14 cellular contexts compared by ENCODE assay signal in the genomic region with DNA sequence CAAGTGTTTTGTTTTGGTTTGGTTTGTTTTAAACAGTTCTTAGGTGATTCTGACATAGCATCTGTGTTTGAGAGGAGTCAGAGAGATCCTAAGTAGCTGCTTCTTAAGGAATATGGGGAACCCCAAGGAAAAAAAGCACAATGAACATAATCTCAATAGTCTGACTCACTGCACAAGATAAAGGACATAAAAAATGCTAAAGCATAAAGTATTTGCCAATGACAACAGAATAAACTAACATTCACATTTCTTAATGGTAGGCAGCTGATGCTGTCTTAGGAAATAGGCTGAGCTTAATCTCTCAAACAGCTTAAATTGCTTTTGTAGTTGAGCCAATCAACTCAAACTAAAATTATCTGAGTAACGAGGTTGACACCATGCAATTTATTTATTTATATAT. TPM values are rescaled to one million over a fixed set of nuclear protein-coding genes. Genes with fewer than 3 reads are reported as not detected.
DNase-seq lines count a peak whose midpoint lies in the region; ATAC-seq and TF ChIP-seq lines count a peak whose summit lies in the region.
"Had no signal": no experiment of that assay in that cellular context is flagged by ENCODE, and none has a peak within 500 bp of the region (broad histone marks: within the 10 kb centered on the region; RNA-seq: fewer than 3 reads in every experiment).

No MANE protein-coding gene starts in this region.

- WGBS in transverse colon (ENCODE audit: low coverage in 1 of 2), 2 donors, result 62 to 67% methylated on average over 1 of the region's 1 CpG

- peak overlapping the region in 3 of 4 donors; percentile 89 to 92 (median 89) for H3K27ac ChIP-seq in transverse colon

- no peaks in the 10 kb centered on the region for H3K9me3 Mint-ChIP-seq in activated T-cell treated with anti-CD3 and anti-CD28 coated beads, Interleukin-2, amount 50 U/mL, for 4 hours

- no peak for TF ChIP-seq POLR2A in transverse colon (IDR thresholded peaks at IDR 0.05)

- TF ChIP-seq EP300 in transverse colon (IDR thresholded peaks at IDR 0.05; ENCODE audit: low read depth), result no peak

- H3K9ac ChIP-seq in adipocyte (ENCODE audit: low read length), result no peak overlapping the region

- TF ChIP-seq CTCF in fibroblast of mammary gland (conservative IDR thresholded peaks at IDR 0.05; ENCODE audit: control insufficient read depth, insufficient read depth, low read depth, low read length), result no peak
- TF ChIP-seq CTCF in transverse colon (IDR thresholded peaks at IDR 0.05), result no peak

- ATAC-seq in GM18498 (IDR thresholded peaks at IDR 0.05; ENCODE audit: unreplicated experiment), result no peak
- ATAC-seq in activated T-cell treated with anti-CD3 and anti-CD28 coated beads, Interleukin-2, amount 50 U/mL, for 4 hours, result no peak

- H3K27me3 ChIP-seq in adipocyte (replicated peaks; ENCODE audit: control insufficient read depth, insufficient read depth, low read length) (no peaks in the 10 kb centered on the region), transverse colon (no peaks in the 10 kb centered on the region)

- H3K36me3 ChIP-seq in adipocyte (ENCODE audit: control insufficient read depth, insufficient read depth, low read length, severe bottlenecking) (no peaks in the 10 kb centered on the region), transverse colon (no peaks in the 10 kb centered on the region)

- H3K4me3 Mint-ChIP-seq in activated T-cell treated with anti-CD3 and anti-CD28 coated beads, Interleukin-2, amount 50 U/mL, for 4 hours, result no peak overlapping the region

- in situ Hi-C loops in transverse colon (cut with MboI; ENCODE audit: low pct_ligation_motif_present in 1 of 4, low pct_unique_long_range_greater_than_20kb in 1 of 4, low sequenced_read_pairs in 3 of 4), result no loop called here

- no peaks in the 10 kb centered on the region for H3K27me3 Mint-ChIP-seq in activated T-cell treated with anti-CD3 and anti-CD28 coated beads, Interleukin-2, amount 50 U/mL, for 4 hours (ENCODE audit: low read depth)

- H3K4me3 ChIP-seq in adipocyte (ENCODE audit: low read length), result no peak overlapping the region
- H3K4me3 ChIP-seq in fibroblast of mammary gland (ENCODE audit: control insufficient read depth, low read depth, low read length), result no peak overlapping the region
- H3K4me3 ChIP-seq in transverse colon, result no peak overlapping the region

- DNase-seq in GM03348 (ENCODE audit: low spot score) (peak; percentile 54), adipocyte (ENCODE audit: low read depth) (peak; percentile 67), fibroblast of mammary gland (ENCODE audit: low read depth) (peak; percentile 37), transverse colon (no peak), NCI-H2196 treated with DMSO at 0.1 percent for 48 hours (lab: John Stamatoyannopoulos, UW; ENCODE audit: unreplicated experiment) (no peak)
- DNase-seq in activated T-cell treated with anti-CD3 and anti-CD28 coated beads, Interleukin-2, amount 50 U/mL, for 4 hours, result no peak
- DNase-seq: activated T-cell treated with anti-CD3 and anti-CD28 coated beads, Interleukin-2, amount 50 U/mL, for 48 hours; anterior cingulate cortex; GF-D8; islet precursor cell; NCI-H1694; nucleus accumbens; stimulated activated naive CD4-positive, alpha-beta T cell had no signal

- H3K9me3 ChIP-seq in adipocyte (ENCODE audit: control insufficient read depth, low read length), result no peaks in the 10 kb centered on the region
- H3K9me3 ChIP-seq in transverse colon, result no peaks in the 10 kb centered on the region

- intact Hi-C loops in transverse colon (cut with DNase I; ENCODE audit: low total_unique reads), result no loop called here

- H3K4me1 Mint-ChIP-seq in activated T-cell treated with anti-CD3 and anti-CD28 coated beads, Interleukin-2, amount 50 U/mL, for 4 hours (ENCODE audit: low read depth), result peaks cover 24% of the 10 kb centered on the region

- no peaks in the 10 kb centered on the region for H3K36me3 Mint-ChIP-seq in activated T-cell treated with anti-CD3 and anti-CD28 coated beads, Interleukin-2, amount 50 U/mL, for 4 hours (ENCODE audit: insufficient read depth)

- peaks cover 22% of the 10 kb centered on the region for H3K4me1 ChIP-seq in adipocyte (ENCODE audit: control insufficient read depth, insufficient read depth, low read length)
- H3K4me1 ChIP-seq in transverse colon, result peaks cover 0 to 58% (median 22%) of the 10 kb centered on the region in 4 donors

RNA-seq across cellular contexts. Expression of gene NCEH1, which starts 2.9 kb away (rescaled TPM):
- 10 to 100 TPM in 3 of 4 donors, 1 to 10 TPM in 1; 2.4 to 88.3 (median 29.3) TPM for total RNA-seq in transverse colon
- total RNA-seq in activated T-cell treated with anti-CD3 and anti-CD28 coated beads, Interleukin-2, amount 50 U/mL, for 4 hours, result 1 to 10 TPM; 4.5 to 5.9 (median 4.6) TPM

RNA-seq across cellular contexts. Expression of gene ECT2, which starts 42.6 kb away (rescaled TPM):
- 10 to 100 TPM in 3 of 4 donors, 1 to 10 TPM in 1; 4.1 to 23.3 (median 13.2) TPM for total RNA-seq in transverse colon
- total RNA-seq in activated T-cell treated with anti-CD3 and anti-CD28 coated beads, Interleukin-2, amount 50 U/mL, for 4 hours, result 10 to 100 TPM in 2 of 3 donors, 1 to 10 TPM in 1; 8.6 to 11.0 (median 10.2) TPM

Comparison
In these comparisons a context has a peak if more than half of its experiments do, and no peak if none do; other contexts are left out.
1. DNase-seq: peak in GM03348 (single experiment), adipocyte (single experiment) and fibroblast of mammary gland (single experiment); none in transverse colon (single experiment), NCI-H2196 treated with DMSO at 0.1 percent for 48 hours (single experiment) and activated T-cell treated with anti-CD3 and anti-CD28 coated beads, Interleukin-2, amount 50 U/mL, for 4 hours (single experiment).